Comparison of ENCODE assay signal across 8 cellular contexts in genomic region chr1:51616903-51617708, GRCh38. TPM values are rescaled to one million over a fixed set of nuclear protein-coding genes. Genes with fewer than 3 reads are reported as not detected.
DNase-seq lines count a peak whose midpoint lies in the region; ATAC-seq and TF ChIP-seq lines count a peak whose summit lies in the region.

Gene OSBPL9, plus strand, starts transcription at chr1:51617092. Its CDS starts 19 bp downstream, at chr1:51617111.

- no peaks in the 10 kb centered on the region for H3K27me3 Mint-ChIP-seq in activated T-helper 17 cell treated with anti-CD3 and anti-CD28 coated beads, Interleukin-2, amount 50 U/mL, for 72 hours
- H3K27me3 Mint-ChIP-seq in natural killer cell treated with Interleukin-12 subunit alpha and Interleukin-12 subunit beta and Interleukin-15 and Interleukin-18, amount 100 ng/mL, for 72 hours = peaks cover 4 to 5% of the 10 kb centered on the region in 2 donors

- no peaks in the 10 kb centered on the region for H3K9me2 ChIP-seq in DOHH2 (replicated peaks; ENCODE audit: control insufficient read depth, low read length)

- H3K4me3 Mint-ChIP-seq in activated T-helper 17 cell treated with anti-CD3 and anti-CD28 coated beads, Interleukin-2, amount 50 U/mL, for 72 hours = peak within 1 kb of the TSS; percentile 95
- peak within 1 kb of the TSS; percentile 99 for H3K4me3 Mint-ChIP-seq in natural killer cell treated with Interleukin-12 subunit alpha and Interleukin-12 subunit beta and Interleukin-15 and Interleukin-18, amount 100 ng/mL, for 72 hours

- H3K36me3 ChIP-seq in DOHH2 (ENCODE audit: control insufficient read depth, low read length) = no peaks in the 10 kb centered on the region

- H3K36me3 Mint-ChIP-seq in activated T-helper 17 cell treated with anti-CD3 and anti-CD28 coated beads, Interleukin-2, amount 50 U/mL, for 72 hours (ENCODE audit: low read depth) = peaks cover 4% of the 10 kb centered on the region
- H3K36me3 Mint-ChIP-seq in natural killer cell treated with Interleukin-12 subunit alpha and Interleukin-12 subunit beta and Interleukin-15 and Interleukin-18, amount 100 ng/mL, for 72 hours = no peaks in the 10 kb centered on the region

- peak within 1 kb of the TSS; percentile 93 for H3K4me2 ChIP-seq in DOHH2 (ENCODE audit: low read length)

- H3K79me2 ChIP-seq in DOHH2 (ENCODE audit: control insufficient read depth, low read length) = peaks cover 13% of the 10 kb centered on the region

- H3K27ac Mint-ChIP-seq in activated T-helper 17 cell treated with anti-CD3 and anti-CD28 coated beads, Interleukin-2, amount 50 U/mL, for 72 hours = peak within 1 kb of the TSS; percentile 93
- H3K27ac Mint-ChIP-seq in natural killer cell treated with Interleukin-12 subunit alpha and Interleukin-12 subunit beta and Interleukin-15 and Interleukin-18, amount 100 ng/mL, for 72 hours = peak within 1 kb of the TSS; percentile 83 to 98

- no peak within 1 kb of the TSS for H3K27ac ChIP-seq in DOHH2 (ENCODE audit: low read depth, low read length)
- H3K27ac ChIP-seq in RWPE1 = peak within 1 kb of the TSS; percentile 79

- no peaks in the 10 kb centered on the region for H3F3A ChIP-seq in DOHH2 (ENCODE audit: control insufficient read depth, insufficient read depth)

- peaks cover 8% of the 10 kb centered on the region for H3K27me3 ChIP-seq in DOHH2 (ENCODE audit: control insufficient read depth, low read length)

- H3K4me1 Mint-ChIP-seq in activated T-helper 17 cell treated with anti-CD3 and anti-CD28 coated beads, Interleukin-2, amount 50 U/mL, for 72 hours = peaks cover 23% of the 10 kb centered on the region
- peaks cover 19 to 28% of the 10 kb centered on the region in 2 donors for H3K4me1 Mint-ChIP-seq in natural killer cell treated with Interleukin-12 subunit alpha and Interleukin-12 subunit beta and Interleukin-15 and Interleukin-18, amount 100 ng/mL, for 72 hours (ENCODE audit: low read depth in 2 of 2)

- H3K9me3 ChIP-seq in DOHH2 (ENCODE audit: control insufficient read depth, insufficient read depth, low read length) = no peaks in the 10 kb centered on the region

- POLR2A ChIA-PET in RWPE1 (lab: Yijun Ruan, JAX; ENCODE audit: low non-redundant PET) = no interaction called here

- H3K9me3 Mint-ChIP-seq in activated T-helper 17 cell treated with anti-CD3 and anti-CD28 coated beads, Interleukin-2, amount 50 U/mL, for 72 hours = no peaks in the 10 kb centered on the region
- H3K9me3 Mint-ChIP-seq in natural killer cell treated with Interleukin-12 subunit alpha and Interleukin-12 subunit beta and Interleukin-15 and Interleukin-18, amount 100 ng/mL, for 72 hours = no peaks in the 10 kb centered on the region

- DNase-seq in GOT3 (lab: John Stamatoyannopoulos, UW) = peak; percentile 67
- DNase-seq in LoVo (ENCODE audit: low spot score) = peak; percentile 93
- DNase-seq in RWPE1 (ENCODE audit: low spot score) = peak; percentile 93
- DNase-seq in fibroblast of mammary gland (ENCODE audit: low read depth) = peak; percentile 90
- DNase-seq in natural killer cell treated with Interleukin-12 subunit alpha and Interleukin-12 subunit beta and Interleukin-15 and Interleukin-18, amount 100 ng/mL, for 72 hours (ENCODE audit: low spot score) = peak; percentile 85
- peak; percentile 88 for DNase-seq in stimulated activated naive CD4-positive, alpha-beta T cell treated with Interleukin-2 at 50 U/mL for 16 hours (lab: John Stamatoyannopoulos, UW)

- CTCF ChIA-PET in RWPE1 (lab: Yijun Ruan, JAX) = interaction anchor here (0.6 kb wide), 1 partner anchor 38 kb away, joined by 3 read pairs; no protein-coding TSS in a partner anchor

- peak within 1 kb of the TSS; percentile 99 for H3K4me3 ChIP-seq in DOHH2 (ENCODE audit: low read length)
- peak within 1 kb of the TSS; percentile 93 for H3K4me3 ChIP-seq in fibroblast of mammary gland (ENCODE audit: control insufficient read depth, low read depth, low read length)

- H3K4me1 ChIP-seq in DOHH2 (ENCODE audit: control insufficient read depth, low read length) = peaks cover 15% of the 10 kb centered on the region

- TF ChIP-seq CTCF in DOHH2 (IDR thresholded peaks at IDR 0.05; ENCODE audit: low read depth, low read length, poor library complexity, severe bottlenecking) (no peak), RWPE1 (conservative IDR thresholded peaks at IDR 0.05; ENCODE audit: low read depth) (no peak), fibroblast of mammary gland (conservative IDR thresholded peaks at IDR 0.05; ENCODE audit: control insufficient read depth, insufficient read depth, low read depth, low read length) (no peak)

- H4K20me1 ChIP-seq in DOHH2 (ENCODE audit: control insufficient read depth, insufficient read depth, low read depth, low read length) = no peaks in the 10 kb centered on the region

- peak; percentile 98 for ATAC-seq in activated T-helper 17 cell treated with anti-CD3 and anti-CD28 coated beads, Interleukin-2, amount 50 U/mL, for 72 hours (replicated peaks)
- peak; percentile 98 for ATAC-seq in natural killer cell treated with Interleukin-12 subunit alpha and Interleukin-12 subunit beta and Interleukin-15 and Interleukin-18, amount 100 ng/mL, for 72 hours

RNA-seq across cellular contexts. Expression of gene OSBPL9, which starts in this region (rescaled TPM):
- 10 to 100 TPM; 42.9 to 47.6 TPM for total RNA-seq in activated T-helper 17 cell treated with anti-CD3 and anti-CD28 coated beads, Interleukin-2, amount 50 U/mL, for 72 hours
- 10 to 100 TPM; 55.6 to 55.7 TPM for total RNA-seq in natural killer cell treated with Interleukin-12 subunit alpha and Interleukin-12 subunit beta and Interleukin-15 and Interleukin-18, amount 100 ng/mL, for 72 hours
